Comparison of ENCODE assay signal across 9 cellular contexts in genomic region chr3:151837057-151837456, GRCh38. TPM values are rescaled to one million over a fixed set of nuclear protein-coding genes. Genes with fewer than 3 reads are reported as not detected.
DNase-seq lines count a peak whose midpoint lies in the region; ATAC-seq and TF ChIP-seq lines count a peak whose summit lies in the region.
"Had no signal": no experiment of that assay in that cellular context is flagged by ENCODE, and none has a peak within 500 bp of the region (broad histone marks: within the 10 kb centered on the region; RNA-seq: fewer than 3 reads in every experiment).

No MANE protein-coding gene starts in this region.

- ATAC-seq in lung (ENCODE audit: insufficient read depth, low FRiP score): peak; percentile 64
- no peak for ATAC-seq in HG03095 (IDR thresholded peaks at IDR 0.05; ENCODE audit: unreplicated experiment)
- ATAC-seq: effector memory CD8-positive, alpha-beta T cell had no signal

- H3K27me3 ChIP-seq in Caco-2 (replicated peaks; ENCODE audit: control insufficient read depth, insufficient read depth, low read length) (no peaks in the 10 kb centered on the region), MG63 (no peaks in the 10 kb centered on the region), lung (ENCODE audit: control insufficient read depth, insufficient read depth) (no peaks in the 10 kb centered on the region), tibial nerve (peaks cover 0 to 2% of the 10 kb centered on the region in 2 donors), vagina (no peaks in the 10 kb centered on the region)

- H3K4me1 Mint-ChIP-seq in Caco-2 (ENCODE audit: low read depth, unreplicated experiment): peaks cover 10% of the 10 kb centered on the region

- intact Hi-C loops in Caco-2 (cut with micrococcal nuclease; ENCODE audit: unreplicated experiment): loop anchor here (1.0 to 10.0 kb wide), 7 partner anchors 21 to 670 kb away; no protein-coding TSS in a partner anchor
- intact Hi-C loops in vagina (cut with DNase I): loop anchor here (5.0 kb wide), 1 partner anchor 400 kb away; no protein-coding TSS in a partner anchor

- no peak overlapping the region for H3K27ac ChIP-seq in lung (ENCODE audit: low read depth in 1 of 2, low read length in 1 of 2)
- peak overlapping the region in 2 of 4 donors; percentile 37 to 51 for H3K27ac ChIP-seq in tibial nerve
- no peak overlapping the region for H3K27ac ChIP-seq in vagina

- in situ Hi-C loops in astrocyte of the spinal cord (cut with HindIII; ENCODE audit: low sequenced_read_pairs): no loop called here

- H3K27me3 Mint-ChIP-seq in Caco-2 (ENCODE audit: insufficient read depth, unreplicated experiment): no peaks in the 10 kb centered on the region

- no peaks in the 10 kb centered on the region for H3K9me3 Mint-ChIP-seq in Caco-2 (ENCODE audit: unreplicated experiment)
- H3K9me3 Mint-ChIP-seq: effector memory CD8-positive, alpha-beta T cell had no signal

- no peaks in the 10 kb centered on the region for H3K36me3 Mint-ChIP-seq in Caco-2 (ENCODE audit: insufficient read depth, unreplicated experiment)

- CTCF ChIA-PET in Caco-2 (lab: Charles Lee): interaction anchor here (0.8 to 1.4 kb wide), 3 partner anchors 369 to 398 kb away, joined by 3 to 6 read pairs (median 3); no protein-coding TSS in a partner anchor

- WGBS in lung, 2 donors: 22 to 36% methylated on average over 4 of the region's 4 CpGs
- WGBS in tibial nerve, 2 donors: 40 to 52% methylated on average over 4 of the region's 4 CpGs

- H3K4me3 ChIP-seq in Caco-2 (ENCODE audit: low read depth, low read length) (no peak overlapping the region), MG63 (no peak overlapping the region), astrocyte of the spinal cord (ENCODE audit: low read depth, low read length) (no peak overlapping the region), lung (no peak overlapping the region), tibial nerve (no peak overlapping the region), vagina (no peak overlapping the region)

- TF ChIP-seq CTCF in Caco-2 (IDR thresholded peaks at IDR 0.05; ENCODE audit: insufficient read depth in 1 of 2, low read depth in 1 of 2, low read length in 1 of 2, severe bottlenecking in 1 of 2, unreplicated experiment in 1 of 2) (no peak), astrocyte of the spinal cord (IDR thresholded peaks at IDR 0.05; ENCODE audit: low read depth, low read length) (no peak), lung (IDR thresholded peaks at IDR 0.05; ENCODE audit: control extremely low read depth, extremely low read depth) (no peak), tibial nerve (IDR thresholded peaks at IDR 0.05) (no peak), vagina (IDR thresholded peaks at IDR 0.05) (no peak)

- TF ChIP-seq EP300 in tibial nerve (IDR thresholded peaks at IDR 0.05): no peak

- peak; percentile 61 to 75 for DNase-seq in Caco-2
- peak; percentile 74 for DNase-seq in MG63
- peak; percentile 77 for DNase-seq in astrocyte of the spinal cord (ENCODE audit: low read depth, low spot score)
- no peak for DNase-seq in lung (ENCODE audit: low spot score)
- no peak for DNase-seq in tibial nerve (ENCODE audit: low spot score in 2 of 2)
- no peak for DNase-seq in activated naive CD4-positive, alpha-beta T cell (lab: John Stamatoyannopoulos, UW)
- DNase-seq in vagina (ENCODE audit: extremely low spot score in 2 of 2): no peak
- DNase-seq: effector memory CD8-positive, alpha-beta T cell had no signal

- H3K4me3 Mint-ChIP-seq in Caco-2 (ENCODE audit: unreplicated experiment): peak overlapping the region; percentile 46
- H3K4me3 Mint-ChIP-seq: effector memory CD8-positive, alpha-beta T cell had no signal

- H3K4me1 ChIP-seq in Caco-2: peaks cover 20% of the 10 kb centered on the region
- no peaks in the 10 kb centered on the region for H3K4me1 ChIP-seq in lung (ENCODE audit: control insufficient read depth in 2 of 2, insufficient read depth in 2 of 2, low read length in 2 of 2)
- peaks cover 0 to 24% (median 0%) of the 10 kb centered on the region in 4 donors for H3K4me1 ChIP-seq in tibial nerve
- peaks cover 13% of the 10 kb centered on the region for H3K4me1 ChIP-seq in vagina

- H3K9me3 ChIP-seq in Caco-2 (no peaks in the 10 kb centered on the region), MG63 (no peaks in the 10 kb centered on the region), lung (ENCODE audit: control insufficient read depth in 2 of 2, insufficient read depth in 1 of 2, low read length in 1 of 2) (no peaks in the 10 kb centered on the region), tibial nerve (no peaks in the 10 kb centered on the region), vagina (no peaks in the 10 kb centered on the region)

- TF ChIP-seq POLR2A in tibial nerve (IDR thresholded peaks at IDR 0.05) (no peak), vagina (IDR thresholded peaks at IDR 0.05) (no peak)

- H3K36me3 ChIP-seq in Caco-2 (ENCODE audit: control insufficient read depth, insufficient read depth, low read length): no peaks in the 10 kb centered on the region
- no peaks in the 10 kb centered on the region for H3K36me3 ChIP-seq in MG63
- H3K36me3 ChIP-seq in lung (ENCODE audit: control insufficient read depth in 2 of 2, insufficient read depth in 2 of 2, low read length in 2 of 2): no peaks in the 10 kb centered on the region
- no peaks in the 10 kb centered on the region for H3K36me3 ChIP-seq in tibial nerve
- H3K36me3 ChIP-seq in vagina: no peaks in the 10 kb centered on the region

- peak overlapping the region; percentile 72 for H3K27ac Mint-ChIP-seq in Caco-2 (ENCODE audit: unreplicated experiment)
- H3K27ac Mint-ChIP-seq: effector memory CD8-positive, alpha-beta T cell had no signal

- POLR2A ChIA-PET in Caco-2 (lab: Charles Lee): no interaction called here

- BruUV-seq in Caco-2 (replicated peaks; lab: Mats Ljungman, UMichigan): no TSS peak

RNA-seq across cellular contexts. Expression of gene AADAC, which starts 23.1 kb away (rescaled TPM):
- total RNA-seq in Caco-2 (2022) (0.57 and 1.1 TPM in 2 replicates), lung (10 to 100 TPM in 1 of 2 donors, 1 to 10 TPM in 1; 9.2 to 33.3 TPM), tibial nerve (not detected), vagina (2.0 TPM)
- not detected in 2 replicates for total RNA-seq in MG63 (2014; rRNA removed; shearing (Covaris generic); ENCODE audit: low replicate concordance)
- polyA plus RNA-seq in lung: 1 to 10 TPM; 4.4 to 7.3 TPM

RNA-seq across cellular contexts. Expression of gene SUCNR1, which starts 36.4 kb away (rescaled TPM):
- total RNA-seq in Caco-2 (2022) (not detected in 2 replicates), lung (1 to 10 TPM in 1 of 2 donors, under 1 TPM in 1; 0.60 to 2.5 TPM), tibial nerve (under 1 TPM in 3 of 4 donors, not detected in 1; 0.60 to 0.87 (median 0.84) TPM), vagina (0.49 TPM)
- not detected in 2 replicates for total RNA-seq in MG63 (2014; rRNA removed; shearing (Covaris generic); ENCODE audit: low replicate concordance)
- 1 to 10 TPM in 1 of 2 donors, under 1 TPM in 1; 0.16 to 1.7 TPM for polyA plus RNA-seq in lung

Comparison
In these comparisons a context has a peak if more than half of its experiments do, and no peak if none do; other contexts are left out.
1. DNase-seq: peak in Caco-2 (2 of 2), MG63 (single experiment) and astrocyte of the spinal cord (single experiment); none in lung (single experiment), tibial nerve (0 of 2), activated naive CD4-positive, alpha-beta T cell (0 of 4) and vagina (0 of 2).